Comparison of ENCODE assay signal across 32 cellular contexts in the genomic region with DNA sequence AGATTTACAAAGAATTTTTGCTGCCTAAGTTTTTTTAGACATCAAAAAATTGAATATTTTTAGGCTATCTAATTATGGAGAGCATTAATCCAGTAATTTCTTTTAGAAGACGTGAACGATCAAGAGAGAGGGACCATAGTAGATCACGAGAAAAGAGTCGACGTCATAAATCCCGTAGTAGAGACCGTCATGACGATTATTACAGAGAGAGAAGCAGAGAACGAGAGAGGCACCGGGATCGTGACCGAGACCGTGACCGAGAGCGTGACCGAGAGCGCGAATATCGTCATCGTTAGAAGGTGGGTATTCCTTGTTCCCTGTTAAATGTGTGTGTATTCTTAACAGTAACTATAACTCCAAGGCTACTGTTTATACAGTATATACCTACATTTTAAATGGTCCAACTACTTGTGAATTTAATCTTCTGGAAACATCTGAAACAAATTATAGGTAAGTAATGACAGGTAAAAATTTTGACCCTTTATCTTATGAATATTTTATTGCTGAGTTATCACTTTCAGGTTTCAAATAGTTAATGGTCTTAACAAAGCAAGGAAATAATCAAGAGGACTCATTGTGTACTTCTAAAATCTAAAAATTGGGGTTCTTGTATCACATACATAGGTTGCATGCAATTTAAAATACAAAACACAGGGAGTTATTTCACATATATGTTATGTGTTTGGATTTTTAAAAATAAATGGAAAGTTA.
"Had no signal": no experiment of that assay in that cellular context is flagged by ENCODE, and none has a peak within 500 bp of the region (broad histone marks: within the 10 kb centered on the region; RNA-seq: fewer than 3 reads in every experiment).

No MANE protein-coding gene starts in this region.

- DNase-seq: activated CD4-positive, alpha-beta memory T cell treated with anti-CD3 and anti-CD28 coated beads, Interleukin-2, amount 10 ng/mL, durations not matched to agents 7 days and 5 days; activated CD4-positive, alpha-beta T cell treated with anti-CD3 and anti-CD28 coated beads for 1 hour; activated CD4-positive, alpha-beta T cell treated with anti-CD3 and anti-CD28 coated beads for 4 hours; activated CD4-positive, alpha-beta T cell treated with anti-CD3 and anti-CD28 coated beads, Interleukin-2, amount 10 ng/mL, durations not matched to agents 7 days and 5 days; activated CD4-positive, alpha-beta T cell treated with anti-CD3 and anti-CD28 coated beads, Interleukin-2, amount 50 U/mL, for 4 hours; activated CD8-positive, alpha-beta memory T cell treated with anti-CD3 and anti-CD28 coated beads, Interleukin-2, amount 50 U/mL, for 48 hours; activated gamma-delta T cell; activated naive CD4-positive, alpha-beta T cell; activated naive CD4-positive, alpha-beta T cell treated with anti-CD3 and anti-CD28 coated beads, Interleukin-2, amount 10 ng/mL, durations not matched to agents 7 days and 5 days; activated naive CD8-positive, alpha-beta T cell treated with anti-CD3 and anti-CD28 coated beads, Interleukin-2, amount 50 U/mL, for 24 hours; activated T-cell treated with anti-CD3 and anti-CD28 coated beads for 4 hours; activated T-cell treated with anti-CD3 and anti-CD28 coated beads, Interleukin-2, amount 50 U/mL, for 24 hours; activated T-cell treated with anti-CD3 and anti-CD28 coated beads, Interleukin-2, amount 50 U/mL, for 72 hours; adrenal gland; amygdala; aorta; body of pancreas; caudate nucleus; cerebellar nuclear complex; colonic mucosa; effector CD8-positive, alpha-beta T cell; esophagus squamous epithelium; foreskin melanocyte; head of caudate nucleus; T-helper 1 cell; T-helper 17 cell had no signal

- ATAC-seq: activated naive CD4-positive, alpha-beta T cell treated with anti-CD3 and anti-CD28 coated beads, Interleukin-2, amount 50 U/mL, for 72 hours; activated naive CD8-positive, alpha-beta T cell treated with anti-CD3 and anti-CD28 coated beads, Interleukin-2, amount 50 U/mL, for 24 hours; activated T-cell treated with anti-CD3 and anti-CD28 coated beads, Interleukin-2, amount 50 U/mL, for 72 hours; body of pancreas; gastroesophageal sphincter; T-helper 17 cell; WTC11 had no signal

- H3K4me1 Mint-ChIP-seq: WTC11 had no signal

- H3K27ac ChIP-seq: adrenal gland, body of pancreas, colonic mucosa, epithelial cell of prostate, esophagus squamous epithelium, gastroesophageal sphincter had no signal

- H3K4me3 ChIP-seq: adrenal gland, body of pancreas, colonic mucosa, esophagus squamous epithelium, gastroesophageal sphincter had no signal

- H3K4me1 ChIP-seq: body of pancreas, colonic mucosa, gastroesophageal sphincter had no signal

- FAIRE-seq: endometrium, endothelial cell of umbilical vein had no signal

- H3K4me3 Mint-ChIP-seq: activated CD4-positive, alpha-beta memory T cell treated with anti-CD3 and anti-CD28 coated beads, Interleukin-2, amount 10 ng/mL, durations not matched to agents 7 days and 5 days; activated CD4-positive, alpha-beta T cell treated with anti-CD3 and anti-CD28 coated beads, Interleukin-2, amount 10 ng/mL, durations not matched to agents 7 days and 5 days; activated naive CD4-positive, alpha-beta T cell treated with anti-CD3 and anti-CD28 coated beads, Interleukin-2, amount 10 ng/mL, durations not matched to agents 7 days and 5 days; activated naive CD8-positive, alpha-beta T cell treated with anti-CD3 and anti-CD28 coated beads, Interleukin-2, amount 50 U/mL, for 24 hours; activated T-cell treated with anti-CD3 and anti-CD28 coated beads, Interleukin-2, amount 50 U/mL, for 24 hours; activated T-cell treated with anti-CD3 and anti-CD28 coated beads, Interleukin-2, amount 50 U/mL, for 72 hours; T-helper 17 cell; WTC11 had no signal

- H3K27me3 Mint-ChIP-seq: activated CD4-positive, alpha-beta memory T cell treated with anti-CD3 and anti-CD28 coated beads, Interleukin-2, amount 10 ng/mL, durations not matched to agents 7 days and 5 days; activated CD4-positive, alpha-beta T cell treated with anti-CD3 and anti-CD28 coated beads, Interleukin-2, amount 10 ng/mL, durations not matched to agents 7 days and 5 days; activated naive CD4-positive, alpha-beta T cell treated with anti-CD3 and anti-CD28 coated beads, Interleukin-2, amount 10 ng/mL, durations not matched to agents 7 days and 5 days; activated naive CD8-positive, alpha-beta T cell treated with anti-CD3 and anti-CD28 coated beads, Interleukin-2, amount 50 U/mL, for 24 hours; activated T-cell treated with anti-CD3 and anti-CD28 coated beads, Interleukin-2, amount 50 U/mL, for 24 hours; T-helper 17 cell had no signal

- H3K9me3 ChIP-seq: adrenal gland, body of pancreas, colonic mucosa, esophagus squamous epithelium, gastroesophageal sphincter had no signal

- H3K27ac Mint-ChIP-seq: activated CD4-positive, alpha-beta memory T cell treated with anti-CD3 and anti-CD28 coated beads, Interleukin-2, amount 10 ng/mL, durations not matched to agents 7 days and 5 days; activated CD4-positive, alpha-beta T cell treated with anti-CD3 and anti-CD28 coated beads, Interleukin-2, amount 10 ng/mL, durations not matched to agents 7 days and 5 days; activated naive CD4-positive, alpha-beta T cell treated with anti-CD3 and anti-CD28 coated beads, Interleukin-2, amount 10 ng/mL, durations not matched to agents 7 days and 5 days; activated naive CD4-positive, alpha-beta T cell treated with anti-CD3 and anti-CD28 coated beads, Interleukin-2, amount 50 U/mL, for 72 hours; activated naive CD8-positive, alpha-beta T cell treated with anti-CD3 and anti-CD28 coated beads, Interleukin-2, amount 50 U/mL, for 24 hours; activated T-cell treated with anti-CD3 and anti-CD28 coated beads, Interleukin-2, amount 50 U/mL, for 24 hours; T-helper 17 cell; WTC11 had no signal

- H3K9me3 Mint-ChIP-seq: activated CD4-positive, alpha-beta memory T cell treated with anti-CD3 and anti-CD28 coated beads, Interleukin-2, amount 10 ng/mL, durations not matched to agents 7 days and 5 days; activated CD4-positive, alpha-beta T cell treated with anti-CD3 and anti-CD28 coated beads, Interleukin-2, amount 10 ng/mL, durations not matched to agents 7 days and 5 days; activated naive CD4-positive, alpha-beta T cell treated with anti-CD3 and anti-CD28 coated beads, Interleukin-2, amount 10 ng/mL, durations not matched to agents 7 days and 5 days; activated naive CD4-positive, alpha-beta T cell treated with anti-CD3 and anti-CD28 coated beads, Interleukin-2, amount 50 U/mL, for 72 hours; activated naive CD8-positive, alpha-beta T cell treated with anti-CD3 and anti-CD28 coated beads, Interleukin-2, amount 50 U/mL, for 24 hours; activated T-cell treated with anti-CD3 and anti-CD28 coated beads, Interleukin-2, amount 50 U/mL, for 24 hours; activated T-cell treated with anti-CD3 and anti-CD28 coated beads, Interleukin-2, amount 50 U/mL, for 72 hours; WTC11 had no signal
